Comparison of ENCODE assay signal across 27 cellular contexts in the genomic region with DNA sequence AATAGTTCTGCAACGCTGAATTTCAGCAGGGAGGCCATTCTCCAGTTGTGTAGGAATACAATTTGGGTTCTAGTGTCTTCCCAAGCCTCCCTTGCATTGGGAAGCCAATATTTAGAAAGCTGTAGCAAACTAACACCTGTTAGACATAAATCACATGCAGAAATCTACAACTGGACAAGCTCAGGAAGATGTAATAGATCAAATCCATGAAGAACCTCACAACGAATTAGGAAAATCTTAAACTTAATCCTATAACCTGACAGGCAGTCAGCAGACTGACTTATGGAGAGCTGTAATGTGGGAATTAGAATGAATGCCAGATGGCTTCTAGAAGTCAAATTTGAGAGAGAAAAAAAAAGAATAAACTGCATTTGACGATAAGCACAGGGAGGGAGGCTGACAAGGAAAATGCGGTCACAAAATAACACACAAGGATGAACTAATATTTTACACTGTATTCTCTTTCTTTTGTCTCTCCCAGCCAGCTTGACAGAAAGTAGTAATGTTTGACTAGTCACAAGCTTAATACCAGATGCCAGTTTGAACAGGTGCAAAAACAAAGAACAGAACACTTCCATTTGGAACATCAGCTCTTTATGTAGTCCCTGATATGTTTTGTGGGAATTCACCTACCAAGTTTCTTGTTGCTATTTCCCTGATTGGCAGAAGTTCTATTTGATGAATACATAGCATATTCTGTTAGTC. TPM values are rescaled to one million over a fixed set of nuclear protein-coding genes. Genes with fewer than 3 reads are reported as not detected.
DNase-seq lines count a peak whose midpoint lies in the region; ATAC-seq, FAIRE-seq and TF ChIP-seq lines count a peak whose summit lies in the region.
"Had no signal": no experiment of that assay in that cellular context is flagged by ENCODE, and none has a peak within 500 bp of the region (broad histone marks: within the 10 kb centered on the region; RNA-seq: fewer than 3 reads in every experiment).

No MANE protein-coding gene starts in this region.

- no peaks in the 10 kb centered on the region for H3K9me3 ChIP-seq in T-helper 17 cell (ENCODE audit: control insufficient read depth, low read length, poor library complexity, severe bottlenecking)
- H3K9me3 ChIP-seq: gastroesophageal sphincter, spleen, suprapubic skin had no signal

- peaks cover 19% of the 10 kb centered on the region for H3K27me3 Mint-ChIP-seq in T-helper 17 cell
- H3K27me3 Mint-ChIP-seq: dendritic cell treated with granulocyte-macrophage colony-stimulating factor and Interleukin-4, amounts not matched to agents 40 ng/mL and 50 ng/mL, for 4 days had no signal

- H3K36me3 Mint-ChIP-seq in T-helper 17 cell (ENCODE audit: low read depth): no peaks in the 10 kb centered on the region
- H3K36me3 Mint-ChIP-seq: activated naive CD4-positive, alpha-beta T cell treated with anti-CD3 and anti-CD28 coated beads, Interleukin-2, amount 50 U/mL, for 24 hours; CD8-positive, alpha-beta memory T cell; natural killer cell treated with Interleukin-12 subunit alpha and Interleukin-12 subunit beta and Interleukin-15 and Interleukin-18, amount 100 ng/mL, for 72 hours; stimulated activated memory B cell treated with anti-CD40 and anti-IgM and Interleukin-4, amounts not matched to agents 10 μg/mL and 1 μg/mL and 100 μg/mL, for 72 hours; WTC11 had no signal

- no peak for TF ChIP-seq POLR2A in GM12891 (IDR thresholded peaks at IDR 0.05; ENCODE audit: low read depth, low read length)

- no peak overlapping the region for H3K27ac Mint-ChIP-seq in T-helper 17 cell
- H3K27ac Mint-ChIP-seq: activated naive CD4-positive, alpha-beta T cell treated with anti-CD3 and anti-CD28 coated beads, Interleukin-2, amount 50 U/mL, for 24 hours; CD8-positive, alpha-beta memory T cell; dendritic cell treated with granulocyte-macrophage colony-stimulating factor and Interleukin-4, amounts not matched to agents 40 ng/mL and 50 ng/mL, for 4 days; natural killer cell treated with Interleukin-12 subunit alpha and Interleukin-12 subunit beta and Interleukin-15 and Interleukin-18, amount 100 ng/mL, for 72 hours; stimulated activated memory B cell treated with anti-CD40 and anti-IgM and Interleukin-4, amounts not matched to agents 10 μg/mL and 1 μg/mL and 100 μg/mL, for 72 hours; WTC11 had no signal

- H3K4me1 Mint-ChIP-seq in T-helper 17 cell: no peaks in the 10 kb centered on the region
- H3K4me1 Mint-ChIP-seq: activated naive CD4-positive, alpha-beta T cell treated with anti-CD3 and anti-CD28 coated beads, Interleukin-2, amount 50 U/mL, for 24 hours; CD8-positive, alpha-beta memory T cell had no signal

- no peak for FAIRE-seq in GM12891 (lab: Jason Lieb, UNC)
- FAIRE-seq: A204.1, K562 had no signal

- no peak overlapping the region for H3K4me3 Mint-ChIP-seq in T-helper 17 cell
- H3K4me3 Mint-ChIP-seq: activated naive CD4-positive, alpha-beta T cell treated with anti-CD3 and anti-CD28 coated beads, Interleukin-2, amount 50 U/mL, for 24 hours; CD8-positive, alpha-beta memory T cell; dendritic cell treated with granulocyte-macrophage colony-stimulating factor and Interleukin-4, amounts not matched to agents 40 ng/mL and 50 ng/mL, for 4 days; natural killer cell treated with Interleukin-12 subunit alpha and Interleukin-12 subunit beta and Interleukin-15 and Interleukin-18, amount 100 ng/mL, for 72 hours; stimulated activated memory B cell treated with anti-CD40 and anti-IgM and Interleukin-4, amounts not matched to agents 10 μg/mL and 1 μg/mL and 100 μg/mL, for 72 hours; WTC11 had no signal

- ATAC-seq in T-helper 17 cell: no peak
- ATAC-seq: gastroesophageal sphincter; K562; left ventricle myocardium superior; natural killer cell treated with Interleukin-12 subunit alpha and Interleukin-12 subunit beta and Interleukin-15 and Interleukin-18, amount 100 ng/mL, for 72 hours; stimulated activated memory B cell treated with anti-CD40 and anti-IgM and Interleukin-4, amounts not matched to agents 10 μg/mL and 1 μg/mL and 100 μg/mL, for 72 hours; WTC11 had no signal

- DNase-seq in NCI-H2081 (lab: John Stamatoyannopoulos, UW) (peak; percentile 12 to 70), NCI-H2081 treated with DMSO at 0.1 percent for 48 hours (lab: John Stamatoyannopoulos, UW) (no peak), NCI-H1105 treated with DMSO at 0.1 percent for 48 hours (lab: John Stamatoyannopoulos, UW) (peak; percentile 14), NCI-H82 treated with DMSO at 0.1 percent for 48 hours (lab: John Stamatoyannopoulos, UW; ENCODE audit: unreplicated experiment) (peak; percentile 96), myocyte (ENCODE audit: low read depth) (peak; percentile 51), T-helper 17 cell (no peak), GM12891 (ENCODE audit: insufficient read length, low spot score) (no peak), inferior parietal cortex (ENCODE audit: extremely low spot score) (no peak)
- DNase-seq: activated CD4-positive, alpha-beta T cell treated with anti-CD3 and anti-CD28 coated beads, Interleukin-2, amount 50 U/mL, for 4 hours; activated CD8-positive, alpha-beta memory T cell treated with anti-CD3 and anti-CD28 coated beads, Interleukin-2, amount 50 U/mL, for 4 hours; aorta; CD8-positive, alpha-beta memory T cell; hypothalamus; left ventricle myocardium superior; NCI-H2171; spleen; stimulated activated CD4-positive, alpha-beta T cell treated with anti-CD3 and anti-CD28 coated beads, Interleukin-4, amount 100 ng/mL, for 1 hour; T-helper 9 cell had no signal

TF ChIP-seq in GM12891, 5 proteins besides CTCF, POLR2A, EP300 and RAD21:
- TF ChIP-seq POU2F2 (IDR thresholded peaks at IDR 0.05; ENCODE audit: low read depth, low read length) (no peak), TAF1 (IDR thresholded peaks at IDR 0.05; ENCODE audit: low read depth, low read length) (no peak), POLR2AphosphoS5 (IDR thresholded peaks at IDR 0.05; ENCODE audit: low read depth, low read length) (no peak), SPI1 (IDR thresholded peaks at IDR 0.05; ENCODE audit: low read depth, low read length) (no peak)

RNA-seq across cellular contexts. Expression of a gene that starts 50.8 kb away (rescaled TPM):
- total RNA-seq in myocyte: 5.0 and 5.5 TPM in 2 replicates
- polyA plus RNA-seq in myocyte (2012): 3.7 TPM
- total RNA-seq in T-helper 17 cell: 1 to 10 TPM; 2.1 to 3.4 TPM
- polyA plus RNA-seq in GM12891 (2012; ENCODE audit: low read depth, missing spikeins): 23.5 TPM

Comparison
In these comparisons a context has a peak if more than half of its experiments do, and no peak if none do; other contexts are left out.
1. DNase-seq: peak in NCI-H2081 (2 of 2), NCI-H1105 treated with DMSO at 0.1 percent for 48 hours (single experiment), NCI-H82 treated with DMSO at 0.1 percent for 48 hours (single experiment) and myocyte (single experiment); none in NCI-H2081 treated with DMSO at 0.1 percent for 48 hours (single experiment), T-helper 17 cell (0 of 3), GM12891 (single experiment) and inferior parietal cortex (single experiment).